27 cellular contexts compared by ENCODE assay signal in genomic region chr7:24597014-24597413, GRCh38. TPM values are rescaled to one million over a fixed set of nuclear protein-coding genes. Genes with fewer than 3 reads are reported as not detected.
DNase-seq lines count a peak whose midpoint lies in the region; ATAC-seq, FAIRE-seq and TF ChIP-seq lines count a peak whose summit lies in the region.
"Had no signal": no experiment of that assay in that cellular context is flagged by ENCODE, and none has a peak within 500 bp of the region (broad histone marks: within the 10 kb centered on the region; RNA-seq: fewer than 3 reads in every experiment).

No MANE protein-coding gene starts in this region.

- no peak for TF ChIP-seq POLR2A in H1 (IDR thresholded peaks at IDR 0.05; ENCODE audit: control extremely low read depth in 1 of 2, low read depth in 2 of 2, low read length in 2 of 2)

- H3K36me3 Mint-ChIP-seq in activated CD4-positive, alpha-beta T cell treated with anti-CD3 and anti-CD28 coated beads for 36 hours (ENCODE audit: low read depth): peaks cover 15% of the 10 kb centered on the region

- H3K4me3 Mint-ChIP-seq in activated CD4-positive, alpha-beta T cell treated with anti-CD3 and anti-CD28 coated beads for 36 hours: no peak overlapping the region
- H3K4me3 Mint-ChIP-seq: activated naive CD4-positive, alpha-beta T cell treated with anti-CD3 and anti-CD28 coated beads, Interleukin-2, amount 50 U/mL, for 24 hours; T-helper 2 cell treated with Interferon-gamma antibody and Interleukin-4, amounts not matched to agents 5 μg/mL and 100 μg/mL, for 36 hours had no signal

- no peak overlapping the region for H3K56ac ChIP-seq in H1 (replicated peaks; ENCODE audit: insufficient read length, low read depth, low read length)

- no peak overlapping the region for H2BK12ac ChIP-seq in H1 (ENCODE audit: low read depth, low read length)

- H3K27ac Mint-ChIP-seq in activated CD4-positive, alpha-beta T cell treated with anti-CD3 and anti-CD28 coated beads for 36 hours: no peak overlapping the region
- H3K27ac Mint-ChIP-seq: activated naive CD4-positive, alpha-beta T cell treated with anti-CD3 and anti-CD28 coated beads, Interleukin-2, amount 50 U/mL, for 24 hours; T-helper 2 cell treated with Interferon-gamma antibody and Interleukin-4, amounts not matched to agents 5 μg/mL and 100 μg/mL, for 36 hours had no signal

- TF ChIP-seq EP300 in H1 (IDR thresholded peaks at IDR 0.05; ENCODE audit: borderline replicate concordance in 1 of 2, low read depth in 2 of 2, low read length in 2 of 2): no peak

- peak overlapping the region; percentile 89 for H3K23ac ChIP-seq in H1 (ENCODE audit: insufficient read length)

- peaks cover 7% of the 10 kb centered on the region for H3K4me1 Mint-ChIP-seq in activated CD4-positive, alpha-beta T cell treated with anti-CD3 and anti-CD28 coated beads for 36 hours

- H3K27ac ChIP-seq in H1 (ENCODE audit: low read depth, low read length) (no peak overlapping the region), OCI-LY7 (ENCODE audit: low read depth, low read length, poor library complexity, severe bottlenecking) (no peak overlapping the region)
- H3K27ac ChIP-seq: dorsolateral prefrontal cortex, thyroid gland, WERI-Rb-1 had no signal

- no peak overlapping the region for H4K8ac ChIP-seq in H1 (ENCODE audit: extremely low read depth, insufficient read depth, low read length)

- H2BK120ac ChIP-seq in H1 (replicated peaks; ENCODE audit: low read depth, low read length): no peak overlapping the region

- BruUV-seq in OCI-LY7 (replicated peaks; lab: Mats Ljungman, UMichigan): no TSS peak

- CTCF ChIA-PET in activated CD4-positive, alpha-beta T cell treated with anti-CD3 and anti-CD28 coated beads for 36 hours (lab: Charles Lee): interaction anchor here (1.1 kb wide), 1 partner anchor 212 kb away, joined by 3 read pairs; no protein-coding TSS in a partner anchor
- CTCF ChIA-PET in H1 (lab: Charles Lee; ENCODE audit: partially characterized antibody) (interaction anchor here (1.2 kb wide), 1 partner anchor 20 kb away, joined by 3 read pairs; no protein-coding TSS in a partner anchor), OCI-LY7 (lab: Charles Lee; ENCODE audit: unreplicated experiment) (no interaction called here)

- H3K27me3 ChIP-seq in H1 (replicated peaks in 1 of 4; ENCODE audit: control insufficient read depth in 3 of 4, extremely low read depth in 1 of 4, insufficient read depth in 3 of 4, low read length in 3 of 4): no peaks in the 10 kb centered on the region
- H3K27me3 ChIP-seq: dorsolateral prefrontal cortex, thyroid gland had no signal

- H2AFZ ChIP-seq in H1 (ENCODE audit: low read length) (no peak overlapping the region), OCI-LY7 (ENCODE audit: low read length) (no peak overlapping the region)

- no peak for DNase-seq in activated CD4-positive, alpha-beta T cell treated with anti-CD3 and anti-CD28 coated beads for 36 hours
- no peak for DNase-seq in activated CD4-positive, alpha-beta T cell treated with anti-CD3 and anti-CD28 coated beads, Interleukin-2, amount 50 U/mL, for 4 hours
- DNase-seq in H1 (ENCODE audit: low read depth in 1 of 2, low spot score in 2 of 2) (no peak), OCI-LY7 (ENCODE audit: low spot score) (no peak), OCI-M2 (lab: John Stamatoyannopoulos, UW; ENCODE audit: unreplicated experiment) (no peak)
- DNase-seq: 8988T; activated CD4-positive, alpha-beta T cell treated with anti-CD3 and anti-CD28 coated beads, Interleukin-2, amount 50 U/mL, for 48 hours; activated T-cell treated with anti-CD3 and anti-CD28 coated beads, Interleukin-2, amount 50 U/mL, for 1 hour; dorsolateral prefrontal cortex; GF-D8; mammary epithelial cell; MM.1S; NCI-H1436 treated with DMSO at 0.1 percent for 48 hours; NCI-H2171; NCI-H69; SK-N-SH; stimulated activated CD4-positive, alpha-beta T cell treated with anti-CD3 and anti-CD28 coated beads, Interleukin-2, amount 100 ng/mL, for 24 hours; stimulated activated naive CD4-positive, alpha-beta T cell; thyroid gland had no signal

- H4K20me1 ChIP-seq in H1 (replicated peaks in 1 of 2; ENCODE audit: control insufficient read depth in 1 of 2, insufficient read depth in 2 of 2, low read length in 2 of 2) (peaks cover 0 to 1% of the 10 kb centered on the region in 2 experiments), OCI-LY7 (ENCODE audit: insufficient read depth, low read length) (no peaks in the 10 kb centered on the region; the same call in none of the 2 replicates)

- H3K9me3 ChIP-seq in H1 (ENCODE audit: insufficient read depth in 2 of 2, low read depth in 1 of 2, low read length in 1 of 2) (no peaks in the 10 kb centered on the region), OCI-LY7 (ENCODE audit: low read length) (peaks cover 7% of the 10 kb centered on the region; the same call in 1 of the 2 replicates)
- H3K9me3 ChIP-seq: SK-N-SH, thyroid gland had no signal

- no peak overlapping the region for H3K14ac ChIP-seq in H1 (ENCODE audit: insufficient read length)

- H2BK20ac ChIP-seq in H1 (ENCODE audit: low read length): no peak overlapping the region

- peak; percentile 75 for ATAC-seq in activated CD4-positive, alpha-beta T cell treated with anti-CD3 and anti-CD28 coated beads for 36 hours
- ATAC-seq in GM18511 (IDR thresholded peaks at IDR 0.05; ENCODE audit: unreplicated experiment): peak; percentile 44
- ATAC-seq in HG02870 (IDR thresholded peaks at IDR 0.05; ENCODE audit: unreplicated experiment): peak; percentile 71
- ATAC-seq in GM21390 (IDR thresholded peaks at IDR 0.05; ENCODE audit: unreplicated experiment): no peak
- ATAC-seq: K562 had no signal

- H3K4me1 ChIP-seq in H1 (replicated peaks in 1 of 4; ENCODE audit: control insufficient read depth in 3 of 4, insufficient read depth in 4 of 4, low read length in 3 of 4) (no peaks in the 10 kb centered on the region), OCI-LY7 (ENCODE audit: insufficient read depth, low read length, poor library complexity, severe bottlenecking) (no peaks in the 10 kb centered on the region)
- H3K4me1 ChIP-seq: thyroid gland had no signal

- POLR2A ChIA-PET in activated CD4-positive, alpha-beta T cell treated with anti-CD3 and anti-CD28 coated beads for 36 hours (lab: Charles Lee): no interaction called here
- POLR2A ChIA-PET in H1 (lab: Charles Lee; ENCODE audit: partially characterized antibody): no interaction called here
- POLR2A ChIA-PET in OCI-LY7 (lab: Charles Lee): interaction anchor here (0.9 kb wide), 1 partner anchor 15 kb away, joined by 3 read pairs; no protein-coding TSS in a partner anchor

- no peak overlapping the region for H3K4me3 ChIP-seq in H1 (ENCODE audit: extremely low read depth in 1 of 4, insufficient read depth in 2 of 4, low read depth in 3 of 4, low read length in 4 of 4)
- H3K4me3 ChIP-seq in OCI-LY7 (ENCODE audit: low read depth, low read length, poor library complexity, severe bottlenecking): no peak overlapping the region
- H3K4me3 ChIP-seq: dorsolateral prefrontal cortex, K562, thyroid gland had no signal

- H3K79me1 ChIP-seq in H1 (ENCODE audit: low read depth, low read length): 0 out of 2 replicates have a peak, but pooled peaks cover 3% of the 10 kb centered on the region

- no peak overlapping the region for H3K9ac ChIP-seq in H1 (replicated peaks in 1 of 4; ENCODE audit: extremely low read depth in 1 of 4, low read depth in 3 of 4, low read length in 3 of 4)
- H3K9ac ChIP-seq: SK-N-SH had no signal

- no peak for TF ChIP-seq CTCF in H1 (IDR thresholded peaks at IDR 0.05; ENCODE audit: control extremely low read depth in 1 of 3, insufficient read depth in 1 of 3, low read depth in 1 of 3, low read length in 3 of 3)
- no peak for TF ChIP-seq CTCF in OCI-LY7 (conservative IDR thresholded peaks at IDR 0.05; ENCODE audit: low read length)

- H3K4me2 ChIP-seq in H1 (ENCODE audit: insufficient read depth in 1 of 2, low read depth in 2 of 2, low read length in 2 of 2) (no peak overlapping the region), OCI-LY7 (ENCODE audit: low read length) (no peak overlapping the region)
- H3K4me2 ChIP-seq: SK-N-SH had no signal

- H4K5ac ChIP-seq in H1 (ENCODE audit: insufficient read length, low read depth, low read length): no peak overlapping the region

- intact Hi-C loops in activated CD4-positive, alpha-beta T cell treated with anti-CD3 and anti-CD28 coated beads for 36 hours (cut with DNase I, micrococcal nuclease): no loop called here
- intact Hi-C loops in OCI-LY7 (cut with micrococcal nuclease; ENCODE audit: unreplicated experiment): no loop called here

- no peak for FAIRE-seq in H1 (lab: Jason Lieb, UNC)
- FAIRE-seq: endothelial cell of umbilical vein, K562 had no signal

- no peak overlapping the region for H2BK5ac ChIP-seq in H1 (ENCODE audit: low read depth, low read length)

- H3K23me2 ChIP-seq in H1 (ENCODE audit: low read depth, low read length): peaks cover 2% of the 10 kb centered on the region; the same call in 1 of the 2 replicates

- no peak overlapping the region for H3K4ac ChIP-seq in H1 (replicated peaks; ENCODE audit: insufficient read length, low read depth, low read length)

- 84 to 100% methylated on average over 1 to 3 of the region's 3 CpGs for WGBS in H1 (ENCODE audit: extremely low coverage in 1 of 2, insufficient coverage in 1 of 2, insufficient read length in 1 of 2, insufficient replicate concordance in 2 of 2, low coverage in 1 of 2, low lambda C conversion rate in 2 of 2, missing lambda C conversion rate in 1 of 2), 2 experiments

- no peak overlapping the region for H3K18ac ChIP-seq in H1 (ENCODE audit: extremely low read depth, low read length)

- no peaks in the 10 kb centered on the region for H3K9me2 ChIP-seq in OCI-LY7 (ENCODE audit: insufficient read depth, low read length)
- H3K9me2 ChIP-seq: SK-N-SH had no signal

- no peak overlapping the region for H2AK5ac ChIP-seq in H1 (ENCODE audit: low read depth, low read length)

- no peak overlapping the region for H4K91ac ChIP-seq in H1 (replicated peaks; ENCODE audit: insufficient read length, low read length)

- H2BK15ac ChIP-seq in H1 (ENCODE audit: low read length): no peak overlapping the region

- peaks cover 2% of the 10 kb centered on the region for H3K9me3 Mint-ChIP-seq in activated CD4-positive, alpha-beta T cell treated with anti-CD3 and anti-CD28 coated beads for 36 hours (ENCODE audit: low read depth)
- H3K9me3 Mint-ChIP-seq: activated naive CD4-positive, alpha-beta T cell treated with anti-CD3 and anti-CD28 coated beads, Interleukin-2, amount 50 U/mL, for 24 hours had no signal

- H3K36me3 ChIP-seq in H1 (ENCODE audit: control insufficient read depth in 2 of 4, insufficient read depth in 4 of 4, low read length in 3 of 4) (peaks cover 0 to 3% (median 0%) of the 10 kb centered on the region in 4 experiments; a peak in 1 of 8 replicates), OCI-LY7 (ENCODE audit: insufficient read depth, low read length) (peaks cover 15% of the 10 kb centered on the region)
- H3K36me3 ChIP-seq: thyroid gland, WERI-Rb-1 had no signal

- TF ChIP-seq RAD21 in H1 (IDR thresholded peaks at IDR 0.05 in 1 of 2, conservative IDR thresholded peaks at IDR 0.05 in 1 of 2; ENCODE audit: low read depth in 2 of 2, low read length in 2 of 2): no peak

- H3K79me2 ChIP-seq in H1 (ENCODE audit: control insufficient read depth in 1 of 2, insufficient read depth in 2 of 2, low read length in 2 of 2) (peaks cover 8 to 98% of the 10 kb centered on the region in 2 experiments; a peak in 3 of 4 replicates), OCI-LY7 (ENCODE audit: insufficient read depth, low read depth, low read length) (peaks cover 84% of the 10 kb centered on the region; the same call in 1 of the 2 replicates)

- no peaks in the 10 kb centered on the region for H3K27me3 Mint-ChIP-seq in activated CD4-positive, alpha-beta T cell treated with anti-CD3 and anti-CD28 coated beads for 36 hours
- H3K27me3 Mint-ChIP-seq: activated naive CD4-positive, alpha-beta T cell treated with anti-CD3 and anti-CD28 coated beads, Interleukin-2, amount 50 U/mL, for 24 hours had no signal

RNA-seq across cellular contexts. Expression of gene PALS2, which starts 23.8 kb away (rescaled TPM):
- 10 to 100 TPM; 20.8 to 41.7 TPM for total RNA-seq in activated CD4-positive, alpha-beta T cell treated with anti-CD3 and anti-CD28 coated beads for 36 hours
- total RNA-seq in H1 (2021; fragmentation: NEBNext Ultra II Directional; extraction: Animal tissue kit (Norgen Biotek cat#: 25700)): 84.1 and 98.3 TPM in 2 replicates
- 6.1 and 10.4 TPM in 2 replicates for polyA plus RNA-seq in H1 (2011; rRNA removed)
- polyA plus RNA-seq in H1 (2011; cell fraction: cytosol; rRNA removed): 18.7 TPM
- 5.3 TPM for polyA plus RNA-seq in H1 (2011; cell fraction: nucleus; rRNA removed)
- 25.6 to 55.7 TPM (median 33.8 TPM) in 4 replicates for polyA plus RNA-seq in H1 (2012, experiment 1 of 2)
- polyA plus RNA-seq in H1 (2012, experiment 2 of 2): 5.5 TPM
- 28.3 TPM for polyA plus RNA-seq in H1 (2013, experiment 1 of 2)
- polyA plus RNA-seq in H1 (2013, experiment 2 of 2): 30.3 TPM
- polyA minus RNA-seq in H1 (2011; rRNA and poly(A)+ RNA removed): 16.4 and 32.4 TPM in 2 replicates
- 16.7 TPM for polyA minus RNA-seq in H1 (2011; cell fraction: cytosol; rRNA and poly(A)+ RNA removed)
- 58.0 TPM for polyA minus RNA-seq in H1 (2011; cell fraction: nucleus; rRNA and poly(A)+ RNA removed)
- total RNA-seq in OCI-LY7 (2014; rRNA removed; shearing (Covaris generic)): 26.3 and 45.1 TPM in 2 replicates
- 74.0 and 75.9 TPM in 2 replicates for total RNA-seq in OCI-LY7 (2022)
